In genomic region chr9:121071356-121071755, GRCh38 we compare ENCODE assay signal across 8 cellular contexts. TPM values are rescaled to one million over a fixed set of nuclear protein-coding genes. Genes with fewer than 3 reads are reported as not detected.
DNase-seq lines count a peak whose midpoint lies in the region; ATAC-seq and TF ChIP-seq lines count a peak whose summit lies in the region.
"Had no signal": no experiment of that assay in that cellular context is flagged by ENCODE, and none has a peak within 500 bp of the region (broad histone marks: within the 10 kb centered on the region; RNA-seq: fewer than 3 reads in every experiment).

No MANE protein-coding gene starts in this region.

- no peak overlapping the region for H3K9ac ChIP-seq in skeletal muscle tissue (ENCODE audit: low read depth in 1 of 3, low read length in 3 of 3)

- H3K9me3 ChIP-seq in skeletal muscle tissue (ENCODE audit: control insufficient read depth in 3 of 3, low read length in 3 of 3): peaks cover 0 to 3% (median 2%) of the 10 kb centered on the region in 3 donors

- H3K4me3 ChIP-seq in LNCaP clone FGC (ENCODE audit: low read depth, low read length): peak overlapping the region; percentile 49
- H3K4me3 ChIP-seq in cardiac fibroblast (replicated peaks in 1 of 2; ENCODE audit: low read depth in 2 of 2, low read length in 2 of 2): peak overlapping the region; percentile 35 to 43
- H3K4me3 ChIP-seq in skeletal muscle tissue (ENCODE audit: low read length in 3 of 3): peak overlapping the region in 2 of 3 donors; percentile 55 to 72

- no peak for TF ChIP-seq CTCF in LNCaP clone FGC (IDR thresholded peaks at IDR 0.05; ENCODE audit: control insufficient read depth, extremely low read depth, insufficient read depth)
- no peak for TF ChIP-seq CTCF in cardiac fibroblast (IDR thresholded peaks at IDR 0.05; ENCODE audit: low read depth, low read length)

- no peak overlapping the region for H3K27ac ChIP-seq in skeletal muscle tissue (ENCODE audit: low read depth, low read length)

- H3K36me3 ChIP-seq in skeletal muscle tissue (ENCODE audit: control insufficient read depth in 3 of 3, insufficient read depth in 3 of 3, low read length in 3 of 3): no peaks in the 10 kb centered on the region

- ATAC-seq in GM18861 (IDR thresholded peaks at IDR 0.05; ENCODE audit: unreplicated experiment) (peak; percentile 3), GM21717 (IDR thresholded peaks at IDR 0.05; ENCODE audit: unreplicated experiment) (no peak)

- H3K4me1 ChIP-seq in skeletal muscle tissue (ENCODE audit: control insufficient read depth in 3 of 3, insufficient read depth in 3 of 3, low read length in 3 of 3): peaks cover 13 to 24% (median 14%) of the 10 kb centered on the region in 3 donors

- DNase-seq in LNCaP clone FGC (ENCODE audit: low read depth) (no peak), cardiac fibroblast (ENCODE audit: low read depth in 2 of 2) (no peak), NCI-H1092 treated with DMSO at 0.1 percent for 48 hours (lab: John Stamatoyannopoulos, UW) (no peak)
- no peak for DNase-seq in effector CD4-positive, alpha-beta T cell
- DNase-seq: NCI-H510A treated with DMSO at 0.1 percent for 48 hours had no signal

- H3K27me3 ChIP-seq in skeletal muscle tissue (ENCODE audit: control insufficient read depth in 3 of 3, insufficient read depth in 3 of 3, low read length in 3 of 3): peaks cover 0 to 16% (median 12%) of the 10 kb centered on the region in 3 donors

RNA-seq across cellular contexts. Expression of gene CNTRL, which starts 3.4 kb away (rescaled TPM):
- 8.9 TPM for total RNA-seq in skeletal muscle tissue

RNA-seq across cellular contexts. Expression of gene C5, which starts 21.3 kb away (rescaled TPM):
- 9.9 TPM for total RNA-seq in skeletal muscle tissue
